ENCODE assay signal across 15 cellular contexts in genomic region chr11:13902456-13902855, GRCh38.
DNase-seq lines count a peak whose midpoint lies in the region; ATAC-seq and TF ChIP-seq lines count a peak whose summit lies in the region.
"Had no signal": no experiment of that assay in that cellular context is flagged by ENCODE, and none has a peak within 500 bp of the region (broad histone marks: within the 10 kb centered on the region; RNA-seq: fewer than 3 reads in every experiment).

No MANE protein-coding gene starts in this region.

- no peak for TF ChIP-seq CTCF in OCI-LY7 (conservative IDR thresholded peaks at IDR 0.05; ENCODE audit: low read length)
- TF ChIP-seq CTCF in left ventricle myocardium inferior (IDR thresholded peaks at IDR 0.05; ENCODE audit: borderline replicate concordance): no peak
- TF ChIP-seq CTCF in sigmoid colon (IDR thresholded peaks at IDR 0.05): no peak
- no peak for TF ChIP-seq CTCF in MM.1S (IDR thresholded peaks at IDR 0.05; ENCODE audit: low read length)

- ATAC-seq in Right ventricle myocardium superior (ENCODE audit: poor library complexity) (peak; percentile 41), right cardiac atrium (no peak)

- H3K36me3 ChIP-seq in OCI-LY7 (ENCODE audit: insufficient read depth, low read length): peaks cover 10% of the 10 kb centered on the region; the same call in 1 of the 2 replicates
- H3K36me3 ChIP-seq in left ventricle myocardium inferior: no peaks in the 10 kb centered on the region
- no peaks in the 10 kb centered on the region for H3K36me3 ChIP-seq in sigmoid colon
- H3K36me3 ChIP-seq in MM.1S (replicated peaks; ENCODE audit: insufficient read depth, low read length): no peaks in the 10 kb centered on the region
- H3K36me3 ChIP-seq: BE2C had no signal

- no peak overlapping the region for H3K9ac ChIP-seq in MM.1S (ENCODE audit: low read length)
- H3K9ac ChIP-seq: GM23248 had no signal

- no peak for TF ChIP-seq EP300 in sigmoid colon (IDR thresholded peaks at IDR 0.05)

- intact Hi-C loops in Right ventricle myocardium superior (cut with DNase I): no loop called here
- intact Hi-C loops in right cardiac atrium (cut with DNase I): no loop called here
- intact Hi-C loops in OCI-LY7 (cut with micrococcal nuclease; ENCODE audit: unreplicated experiment): no loop called here
- intact Hi-C loops in left ventricle myocardium inferior (cut with micrococcal nuclease): no loop called here
- intact Hi-C loops in sigmoid colon (cut with DNase I): no loop called here

- CTCF ChIA-PET in OCI-LY7 (lab: Charles Lee; ENCODE audit: unreplicated experiment): interaction anchor here (0.8 kb wide), 1 partner anchor 23 kb away, joined by 4 read pairs; no protein-coding TSS in a partner anchor

- 42% methylated on average over 3 of the region's 3 CpGs for WGBS in right cardiac atrium
- 76 to 84% methylated on average over 3 of the region's 3 CpGs for WGBS in sigmoid colon, 2 donors

- H3K9me3 ChIP-seq in right cardiac atrium (ENCODE audit: control insufficient read depth, low read length): no peaks in the 10 kb centered on the region
- H3K9me3 ChIP-seq in OCI-LY7 (ENCODE audit: low read length): peaks cover 11% of the 10 kb centered on the region; the same call in 1 of the 2 replicates
- H3K9me3 ChIP-seq in left ventricle myocardium inferior (replicated peaks): peaks cover 16% of the 10 kb centered on the region
- H3K9me3 ChIP-seq in sigmoid colon: peaks cover 0 to 1% (median 0%) of the 10 kb centered on the region in 4 donors
- H3K9me3 ChIP-seq in MM.1S (replicated peaks; ENCODE audit: insufficient read depth, low read length): no peaks in the 10 kb centered on the region
- H3K9me3 ChIP-seq: BE2C had no signal

- H3K27me3 ChIP-seq in right cardiac atrium (ENCODE audit: control insufficient read depth, insufficient read depth): no peaks in the 10 kb centered on the region
- H3K27me3 ChIP-seq in left ventricle myocardium inferior (ENCODE audit: low read depth): peaks cover 14% of the 10 kb centered on the region
- H3K27me3 ChIP-seq in sigmoid colon: no peaks in the 10 kb centered on the region
- no peaks in the 10 kb centered on the region for H3K27me3 ChIP-seq in MM.1S (replicated peaks; ENCODE audit: insufficient read depth, low read length)
- H3K27me3 ChIP-seq: BE2C had no signal

- no peak for DNase-seq in Right ventricle myocardium superior
- no peak for DNase-seq in right cardiac atrium
- DNase-seq in OCI-LY7 (ENCODE audit: low spot score): no peak
- peak; percentile 21 for DNase-seq in left ventricle myocardium inferior
- peak; percentile 75 for DNase-seq in sigmoid colon
- no peak for DNase-seq in MM.1S
- no peak for DNase-seq in activated CD8-positive, alpha-beta memory T cell treated with anti-CD3 and anti-CD28 coated beads, Interleukin-2, amount 50 U/mL, for 48 hours
- DNase-seq: ACHN; BE2C; C1 segment of cervical spinal cord; CD4-positive, CD25-positive, alpha-beta regulatory T cell; CD8-positive, alpha-beta memory T cell; GM23248; HCEC 1CT; IMR-90 had no signal

- POLR2A ChIA-PET in OCI-LY7 (lab: Charles Lee): interaction anchor here (1.1 to 1.7 kb wide), 7 partner anchors 8 to 130 kb away, joined by 3 to 4 read pairs (median 4); no protein-coding TSS in a partner anchor

- H3K4me3 ChIP-seq in right cardiac atrium (ENCODE audit: low read length) (no peak overlapping the region), OCI-LY7 (ENCODE audit: low read depth, low read length, poor library complexity, severe bottlenecking) (no peak overlapping the region), left ventricle myocardium inferior (no peak overlapping the region), sigmoid colon (no peak overlapping the region), MM.1S (ENCODE audit: low read length) (no peak overlapping the region)
- H3K4me3 ChIP-seq: GM23248 had no signal

- H3K79me2 ChIP-seq in OCI-LY7 (ENCODE audit: insufficient read depth, low read depth, low read length): no peaks in the 10 kb centered on the region
- no peaks in the 10 kb centered on the region for H3K79me2 ChIP-seq in MM.1S (ENCODE audit: low read length)

- no peaks in the 10 kb centered on the region for H3K9me2 ChIP-seq in OCI-LY7 (ENCODE audit: insufficient read depth, low read length)
- no peaks in the 10 kb centered on the region for H3K9me2 ChIP-seq in MM.1S (replicated peaks; ENCODE audit: insufficient read depth, low read length)

- no TSS peak for BruUV-seq in OCI-LY7 (replicated peaks; lab: Mats Ljungman, UMichigan)

- H3K4me1 ChIP-seq in right cardiac atrium (ENCODE audit: control insufficient read depth, insufficient read depth, low read length): no peaks in the 10 kb centered on the region
- peaks cover 35% of the 10 kb centered on the region for H3K4me1 ChIP-seq in OCI-LY7 (ENCODE audit: insufficient read depth, low read length, poor library complexity, severe bottlenecking)
- no peaks in the 10 kb centered on the region for H3K4me1 ChIP-seq in left ventricle myocardium inferior
- H3K4me1 ChIP-seq in sigmoid colon: no peaks in the 10 kb centered on the region
- peaks cover 7% of the 10 kb centered on the region; the same call in 1 of the 2 replicates for H3K4me1 ChIP-seq in MM.1S (ENCODE audit: low read length)
- H3K4me1 ChIP-seq: BE2C had no signal

- H2AFZ ChIP-seq in OCI-LY7 (ENCODE audit: low read length): peak overlapping the region; percentile 24; the same call in 1 of the 2 replicates
- H2AFZ ChIP-seq in MM.1S (ENCODE audit: low read length): no peak overlapping the region
- H2AFZ ChIP-seq: GM23248 had no signal

- no peaks in the 10 kb centered on the region for H3F3A ChIP-seq in MM.1S (ENCODE audit: insufficient read depth, low read length)

- H4K20me1 ChIP-seq in OCI-LY7 (ENCODE audit: insufficient read depth, low read length) (no peaks in the 10 kb centered on the region), MM.1S (ENCODE audit: insufficient read depth, low read length) (no peaks in the 10 kb centered on the region)

- H3K4me2 ChIP-seq in OCI-LY7 (ENCODE audit: low read length) (no peak overlapping the region), MM.1S (ENCODE audit: low read depth, low read length) (no peak overlapping the region)

- H3K27ac ChIP-seq in right cardiac atrium (ENCODE audit: low read length): no peak overlapping the region
- H3K27ac ChIP-seq in OCI-LY7 (ENCODE audit: low read depth, low read length, poor library complexity, severe bottlenecking): no peak overlapping the region
- H3K27ac ChIP-seq in left ventricle myocardium inferior (replicated peaks): no peak overlapping the region
- H3K27ac ChIP-seq in sigmoid colon: no peak overlapping the region
- H3K27ac ChIP-seq in MM.1S (ENCODE audit: low read length): no peak overlapping the region
- H3K27ac ChIP-seq: GM23248 had no signal

- no peak for TF ChIP-seq POLR2A in sigmoid colon (IDR thresholded peaks at IDR 0.05)

Comparison
In these comparisons a context has a peak if more than half of its experiments do, and no peak if none do; other contexts are left out.
1. DNase-seq: peak in left ventricle myocardium inferior (single experiment) and sigmoid colon (single experiment); none in Right ventricle myocardium superior (single experiment), right cardiac atrium (0 of 3), OCI-LY7 (single experiment), MM.1S (single experiment) and activated CD8-positive, alpha-beta memory T cell treated with anti-CD3 and anti-CD28 coated beads, Interleukin-2, amount 50 U/mL, for 48 hours (single experiment).